ENCODE assay signal across 8 cellular contexts in the genomic region with DNA sequence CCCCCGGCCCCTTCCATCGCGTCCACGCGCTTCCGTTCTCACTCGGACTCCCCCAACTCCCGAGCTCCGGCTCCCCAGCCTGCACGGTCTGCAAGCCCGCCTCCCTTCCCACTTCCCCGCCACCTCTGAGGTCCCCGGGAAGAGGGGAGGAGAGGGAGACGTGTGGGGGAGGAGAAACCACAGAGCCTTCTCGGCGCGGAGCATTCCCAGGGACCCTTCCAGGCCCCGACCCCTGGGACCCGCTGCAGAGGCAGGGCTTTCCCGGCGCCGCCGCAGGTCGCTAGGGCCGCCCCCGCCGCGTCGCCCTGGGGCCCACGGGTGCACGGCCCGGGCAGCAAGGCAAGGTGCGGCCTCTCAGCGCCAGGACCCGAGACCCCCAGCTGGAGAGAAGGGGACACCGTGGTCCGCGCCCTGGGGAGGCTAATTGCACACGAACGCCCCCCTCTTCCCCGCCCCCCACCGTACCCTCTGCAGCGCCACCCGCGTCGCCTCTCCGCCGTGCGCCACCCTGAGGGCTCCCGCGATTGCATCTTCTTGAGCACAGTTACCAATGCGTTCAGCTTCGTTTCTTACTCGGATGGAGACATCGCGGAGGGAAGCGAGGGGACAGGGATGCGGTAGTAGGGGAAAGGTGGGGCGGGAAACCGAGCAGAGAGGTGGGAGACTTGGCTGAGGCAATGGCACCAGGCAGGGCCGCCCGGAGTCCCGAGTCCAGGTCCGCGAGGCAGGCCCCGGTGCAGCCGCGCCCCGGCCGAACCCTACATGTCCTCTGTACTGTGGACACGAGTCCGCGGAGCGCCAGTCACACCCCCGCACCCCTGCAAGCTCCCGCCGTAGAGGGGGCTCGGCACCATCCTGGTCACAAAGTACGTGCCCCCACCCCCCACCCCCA. TPM values are rescaled to one million over a fixed set of nuclear protein-coding genes. Genes with fewer than 3 reads are reported as not detected.
DNase-seq lines count a peak whose midpoint lies in the region; ATAC-seq and TF ChIP-seq lines count a peak whose summit lies in the region.

No MANE protein-coding gene starts in this region.

- POLR2A ChIA-PET in PC-9 (lab: Charles Lee; ENCODE audit: unreplicated experiment), result interaction anchor here (0.6 to 1.1 kb wide), 7 partner anchors 31 to 507 kb away, joined by 3 to 29 read pairs (median 4); no protein-coding TSS in a partner anchor

- peak overlapping the region; percentile 81 for H3K4me3 ChIP-seq in PC-9

- H3K27me3 ChIP-seq in PC-9 (ENCODE audit: insufficient read depth, low read depth), result no peaks in the 10 kb centered on the region

- CTCF ChIA-PET in PC-9 (lab: Charles Lee), result interaction anchor here (0.5 to 1.7 kb wide), 17 partner anchors 18 to 476 kb away, joined by 3 to 17 read pairs (median 5); a partner anchor contains a TSS

- H3K27ac ChIP-seq in PC-9, result peak overlapping the region; percentile 48

- H3K36me3 ChIP-seq in PC-9 (ENCODE audit: low read depth), result no peaks in the 10 kb centered on the region

- no peaks in the 10 kb centered on the region for H4K20me1 ChIP-seq in PC-9 (ENCODE audit: insufficient read depth)

- H3K9me3 ChIP-seq in PC-9 (ENCODE audit: insufficient read depth, low read depth), result no peaks in the 10 kb centered on the region

- no peak; the same call in 1 of the 2 replicates for TF ChIP-seq CTCF in PC-9 (conservative IDR thresholded peaks at IDR 0.05)

- H3K4me1 ChIP-seq in PC-9 (replicated peaks; ENCODE audit: insufficient read depth), result peaks cover 6% of the 10 kb centered on the region

- no peaks in the 10 kb centered on the region for H3K9me2 ChIP-seq in PC-9 (ENCODE audit: insufficient read depth)

- DNase-seq in C1 segment of cervical spinal cord (lab: John Stamatoyannopoulos, UW), result peak in 11 of 14 donors; percentile 22 to 76 (median 53)
- peak in 1 of 2 experiments; percentile 49 for DNase-seq in PC-9
- DNase-seq in activated naive CD4-positive, alpha-beta T cell treated with Interleukin-2 at 50 U/mL for 16 hours, result peak; percentile 58
- DNase-seq in germinal center (ENCODE audit: low spot score), result peak; percentile 68
- peak in 51 of 56 donors; percentile 18 to 83 (median 59) for DNase-seq in nucleus accumbens (lab: John Stamatoyannopoulos, UW)
- no peak for DNase-seq in AML-193 (lab: John Stamatoyannopoulos, UW)

- no peaks in the 10 kb centered on the region for H3F3A ChIP-seq in PC-9 (ENCODE audit: insufficient read depth, low read depth)

- intact Hi-C loops in PC-9 (cut with micrococcal nuclease; ENCODE audit: unreplicated experiment), result loop anchor here (2.0 to 10.0 kb wide), 4 partner anchors 20 to 412 kb away; no protein-coding TSS in a partner anchor

- peak overlapping the region; percentile 96 for H3K4me2 ChIP-seq in PC-9

- no peaks in the 10 kb centered on the region for H3K79me2 ChIP-seq in PC-9 (ENCODE audit: low read depth)

- no TSS peak for BruUV-seq in PC-9 (replicated peaks; lab: Mats Ljungman, UMichigan)

- peak; percentile 45 for ATAC-seq in GM18909 (IDR thresholded peaks at IDR 0.05; ENCODE audit: poor library complexity, unreplicated experiment)
- peak; percentile 54 for ATAC-seq in HG03175 (IDR thresholded peaks at IDR 0.05; ENCODE audit: unreplicated experiment)

- peak overlapping the region; percentile 85 for H2AFZ ChIP-seq in PC-9

RNA-seq across cellular contexts. Expression of a gene that starts 29.0 kb away (rescaled TPM):
- total RNA-seq in PC-9 (2021), result 0.65 and 1.1 TPM in 2 replicates

RNA-seq across cellular contexts. Expression of a gene that starts 37.5 kb away (rescaled TPM):
- total RNA-seq in PC-9 (2021), result 39.6 and 48.4 TPM in 2 replicates

Comparison
In these comparisons a context has a peak if more than half of its experiments do, and no peak if none do; other contexts are left out.
1. DNase-seq: peak in C1 segment of cervical spinal cord (11 of 14), activated naive CD4-positive, alpha-beta T cell treated with Interleukin-2 at 50 U/mL for 16 hours (single experiment), germinal center (single experiment) and nucleus accumbens (51 of 56); none in AML-193 (0 of 2).